ENCODE assay signal across 3 cellular contexts in genomic region chr18:79796531-79797390, GRCh38.
A peak's percentile ranks its signal among the peaks of the same experiment; 100 is the strongest.
TF ChIP-seq lines count a peak whose summit lies in the region.

No MANE protein-coding gene starts in this region.

TF ChIP-seq in SK-N-SH treated with all-trans-retinoic acid at 6 μM for 48 hours, 23 proteins besides CTCF, POLR2A, EP300 and RAD21:
- TF ChIP-seq OSR1 (CRISPR knock-in tag; IDR thresholded peaks at IDR 0.05) (no peak), ZNF70 (CRISPR knock-in tag; IDR thresholded peaks at IDR 0.05) (peak; percentile 30; the same call in 1 of the 2 replicates), TCF4 (CRISPR knock-in tag; IDR thresholded peaks at IDR 0.05; ENCODE audit: borderline replicate concordance) (no peak), CSDC2 (CRISPR knock-in tag; IDR thresholded peaks at IDR 0.05) (no peak)

TF ChIP-seq in SK-N-SH, 30 proteins besides CTCF, POLR2A, EP300 and RAD21:
- TF ChIP-seq JUND (IDR thresholded peaks at IDR 0.05) = no peak

TF ChIP-seq in IMR-90, 13 proteins besides CTCF, POLR2A, EP300 and RAD21:
- TF ChIP-seq, protein P1, sequence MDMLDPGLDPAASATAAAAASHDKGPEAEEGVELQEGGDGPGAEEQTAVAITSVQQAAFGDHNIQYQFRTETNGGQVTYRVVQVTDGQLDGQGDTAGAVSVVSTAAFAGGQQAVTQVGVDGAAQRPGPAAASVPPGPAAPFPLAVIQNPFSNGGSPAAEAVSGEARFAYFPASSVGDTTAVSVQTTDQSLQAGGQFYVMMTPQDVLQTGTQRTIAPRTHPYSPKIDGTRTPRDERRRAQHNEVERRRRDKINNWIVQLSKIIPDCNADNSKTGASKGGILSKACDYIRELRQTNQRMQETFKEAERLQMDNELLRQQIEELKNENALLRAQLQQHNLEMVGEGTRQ (IDR thresholded peaks at IDR 0.05; ENCODE audit: low read depth, low read length) = no peak
- TF ChIP-seq CEBPB (IDR thresholded peaks at IDR 0.05; ENCODE audit: low read depth, low read length) = no peak
- TF ChIP-seq MXI1 (IDR thresholded peaks at IDR 0.05; ENCODE audit: borderline replicate concordance, low read depth, low read length) = no peak
- TF ChIP-seq, protein P2, sequence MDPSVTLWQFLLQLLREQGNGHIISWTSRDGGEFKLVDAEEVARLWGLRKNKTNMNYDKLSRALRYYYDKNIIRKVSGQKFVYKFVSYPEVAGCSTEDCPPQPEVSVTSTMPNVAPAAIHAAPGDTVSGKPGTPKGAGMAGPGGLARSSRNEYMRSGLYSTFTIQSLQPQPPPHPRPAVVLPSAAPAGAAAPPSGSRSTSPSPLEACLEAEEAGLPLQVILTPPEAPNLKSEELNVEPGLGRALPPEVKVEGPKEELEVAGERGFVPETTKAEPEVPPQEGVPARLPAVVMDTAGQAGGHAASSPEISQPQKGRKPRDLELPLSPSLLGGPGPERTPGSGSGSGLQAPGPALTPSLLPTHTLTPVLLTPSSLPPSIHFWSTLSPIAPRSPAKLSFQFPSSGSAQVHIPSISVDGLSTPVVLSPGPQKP (IDR thresholded peaks at IDR 0.05; ENCODE audit: borderline replicate concordance, low read depth, low read length) = no peak
- no peak for TF ChIP-seq BHLHE40 (IDR thresholded peaks at IDR 0.05; ENCODE audit: low read depth, low read length)
- TF ChIP-seq SMC3 (IDR thresholded peaks at IDR 0.05; ENCODE audit: low read depth, low read length) = no peak
- no peak for TF ChIP-seq MAFK (IDR thresholded peaks at IDR 0.05; ENCODE audit: low read depth, low read length)
- TF ChIP-seq RFX5 (IDR thresholded peaks at IDR 0.05; ENCODE audit: low read depth, low read length) = no peak
- no peak for TF ChIP-seq RCOR1 (IDR thresholded peaks at IDR 0.05; ENCODE audit: insufficient replicate concordance, low read length)
- TF ChIP-seq FOS (IDR thresholded peaks at IDR 0.05; ENCODE audit: low read depth, low read length) = no peak
- TF ChIP-seq CHD1 (IDR thresholded peaks at IDR 0.05; ENCODE audit: low read depth, low read length) = no peak
- TF ChIP-seq MAZ (IDR thresholded peaks at IDR 0.05; ENCODE audit: borderline replicate concordance, low read depth, low read length) = no peak
- TF ChIP-seq NFE2L2 (IDR thresholded peaks at IDR 0.05; ENCODE audit: low read depth, low read length) = no peak
